In genomic region chr1:38577385-38577784, GRCh38 we compare ENCODE assay signal across 14 cellular contexts.
"Had no signal": no experiment of that assay in that cellular context is flagged by ENCODE, and none has a peak within 500 bp of the region (broad histone marks: within the 10 kb centered on the region; RNA-seq: fewer than 3 reads in every experiment).

No MANE protein-coding gene starts in this region.

- DNase-seq: activated effector memory CD4-positive, alpha-beta T cell treated with anti-CD3 and anti-CD28 coated beads, Interleukin-2, amount 50 U/mL, for 16 hours; activated naive CD8-positive, alpha-beta T cell treated with anti-CD3 and anti-CD28 coated beads for 36 hours; activated T-cell treated with anti-CD3 and anti-CD28 coated beads, Interleukin-2, amount 50 U/mL, for 48 hours; brain microvascular endothelial cell; effector CD8-positive, alpha-beta T cell; foreskin keratinocyte; kidney glomerular epithelial cell; mesendoderm; posterior cingulate gyrus; stimulated activated CD4-positive, alpha-beta T cell treated with anti-CD3 and anti-CD28 coated beads, Interleukin-15, amount 100 ng/mL, for 24 hours; stimulated activated CD4-positive, alpha-beta T cell treated with anti-CD3 and anti-CD28 coated beads, Interleukin-4, amount 100 ng/mL, for 1 hour; stimulated activated naive CD4-positive, alpha-beta T cell; transverse colon had no signal

- H3K4me1 ChIP-seq: foreskin keratinocyte had no signal

- H3K27ac Mint-ChIP-seq: activated naive CD8-positive, alpha-beta T cell treated with anti-CD3 and anti-CD28 coated beads for 36 hours had no signal

- H3K4me3 ChIP-seq: transverse colon had no signal

- H3K9me3 ChIP-seq: neutrophil, transverse colon had no signal

- H3K36me3 ChIP-seq: brain microvascular endothelial cell, neutrophil, transverse colon had no signal

- H3K27ac ChIP-seq: brain microvascular endothelial cell, foreskin keratinocyte, neutrophil, transverse colon had no signal

- H3K9me3 Mint-ChIP-seq: activated naive CD8-positive, alpha-beta T cell treated with anti-CD3 and anti-CD28 coated beads for 36 hours had no signal

- ATAC-seq: foreskin keratinocyte had no signal

- H3K36me3 Mint-ChIP-seq: activated naive CD8-positive, alpha-beta T cell treated with anti-CD3 and anti-CD28 coated beads for 36 hours had no signal
